1 cellular context compared by ENCODE assay signal in the genomic region with DNA sequence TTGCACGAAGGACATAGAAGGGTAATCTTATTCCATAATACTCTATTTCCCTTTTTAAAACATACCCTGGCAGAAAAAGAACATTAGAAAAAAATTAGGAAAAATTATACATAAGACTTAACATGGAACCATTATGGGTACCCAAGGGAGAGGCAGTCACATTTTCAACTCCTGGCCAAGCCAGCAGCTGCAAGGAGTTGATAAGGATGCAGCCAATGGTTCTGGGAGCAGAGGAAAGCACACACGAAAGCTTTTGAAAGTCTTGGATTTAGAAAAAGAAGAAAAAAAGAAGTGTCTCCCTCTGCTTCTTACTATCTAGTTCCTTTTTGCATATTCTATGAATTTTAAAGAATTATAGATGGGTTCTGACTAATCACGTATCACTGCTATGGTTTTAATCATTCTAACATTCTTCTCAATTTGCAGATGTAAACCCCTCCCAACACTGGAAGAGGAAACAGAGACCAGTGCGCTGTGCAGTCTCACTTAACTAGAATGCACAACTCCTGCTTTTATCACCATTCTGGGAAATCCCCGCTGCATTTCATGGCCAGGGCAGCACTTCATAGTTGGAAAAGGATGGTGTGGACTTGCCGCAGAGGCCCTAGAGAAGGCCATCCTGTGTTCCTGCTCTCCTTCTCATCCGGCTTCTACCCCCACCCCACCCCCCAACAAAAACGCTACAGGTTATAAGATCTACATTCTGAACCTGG.
TF ChIP-seq lines count a peak whose summit lies in the region.

No MANE protein-coding gene starts in this region.

TF ChIP-seq in K562, 482 proteins besides CTCF, POLR2A, EP300 and RAD21 (continued from another document and continues in another):
- TF ChIP-seq, protein P1, sequence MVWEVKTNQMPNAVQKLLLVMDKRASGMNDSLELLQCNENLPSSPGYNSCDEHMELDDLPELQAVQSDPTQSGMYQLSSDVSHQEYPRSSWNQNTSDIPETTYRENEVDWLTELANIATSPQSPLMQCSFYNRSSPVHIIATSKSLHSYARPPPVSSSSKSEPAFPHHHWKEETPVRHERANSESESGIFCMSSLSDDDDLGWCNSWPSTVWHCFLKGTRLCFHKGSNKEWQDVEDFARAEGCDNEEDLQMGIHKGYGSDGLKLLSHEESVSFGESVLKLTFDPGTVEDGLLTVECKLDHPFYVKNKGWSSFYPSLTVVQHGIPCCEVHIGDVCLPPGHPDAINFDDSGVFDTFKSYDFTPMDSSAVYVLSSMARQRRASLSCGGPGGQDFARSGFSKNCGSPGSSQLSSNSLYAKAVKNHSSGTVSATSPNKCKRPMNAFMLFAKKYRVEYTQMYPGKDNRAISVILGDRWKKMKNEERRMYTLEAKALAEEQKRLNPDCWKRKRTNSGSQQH (CRISPR knock-in tag; IDR thresholded peaks at IDR 0.05), result no peak
- no peak for TF ChIP-seq ZNF586 (CRISPR knock-in tag; conservative IDR thresholded peaks at IDR 0.05)
- no peak for TF ChIP-seq NFIX (CRISPR knock-in tag; IDR thresholded peaks at IDR 0.05; ENCODE audit: low read depth)
- TF ChIP-seq, protein P2, sequence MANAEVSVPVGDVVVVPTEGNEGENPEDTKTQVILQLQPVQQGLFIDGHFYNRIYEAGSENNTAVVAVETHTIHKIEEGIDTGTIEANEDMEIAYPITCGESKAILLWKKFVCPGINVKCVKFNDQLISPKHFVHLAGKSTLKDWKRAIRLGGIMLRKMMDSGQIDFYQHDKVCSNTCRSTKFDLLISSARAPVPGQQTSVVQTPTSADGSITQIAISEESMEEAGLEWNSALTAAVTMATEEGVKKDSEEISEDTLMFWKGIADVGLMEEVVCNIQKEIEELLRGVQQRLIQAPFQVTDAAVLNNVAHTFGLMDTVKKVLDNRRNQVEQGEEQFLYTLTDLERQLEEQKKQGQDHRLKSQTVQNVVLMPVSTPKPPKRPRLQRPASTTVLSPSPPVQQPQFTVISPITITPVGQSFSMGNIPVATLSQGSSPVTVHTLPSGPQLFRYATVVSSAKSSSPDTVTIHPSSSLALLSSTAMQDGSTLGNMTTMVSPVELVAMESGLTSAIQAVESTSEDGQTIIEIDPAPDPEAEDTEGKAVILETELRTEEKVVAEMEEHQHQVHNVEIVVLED (CRISPR knock-in tag; IDR thresholded peaks at IDR 0.05), result no peak
- TF ChIP-seq XRCC4 (IDR thresholded peaks at IDR 0.05; ENCODE audit: extremely low read depth, insufficient read depth, insufficient read length), result no peak
- TF ChIP-seq KDM5B (IDR thresholded peaks at IDR 0.05; ENCODE audit: insufficient replicate concordance, low read depth, low read length), result no peak
- TF ChIP-seq, protein P3, sequence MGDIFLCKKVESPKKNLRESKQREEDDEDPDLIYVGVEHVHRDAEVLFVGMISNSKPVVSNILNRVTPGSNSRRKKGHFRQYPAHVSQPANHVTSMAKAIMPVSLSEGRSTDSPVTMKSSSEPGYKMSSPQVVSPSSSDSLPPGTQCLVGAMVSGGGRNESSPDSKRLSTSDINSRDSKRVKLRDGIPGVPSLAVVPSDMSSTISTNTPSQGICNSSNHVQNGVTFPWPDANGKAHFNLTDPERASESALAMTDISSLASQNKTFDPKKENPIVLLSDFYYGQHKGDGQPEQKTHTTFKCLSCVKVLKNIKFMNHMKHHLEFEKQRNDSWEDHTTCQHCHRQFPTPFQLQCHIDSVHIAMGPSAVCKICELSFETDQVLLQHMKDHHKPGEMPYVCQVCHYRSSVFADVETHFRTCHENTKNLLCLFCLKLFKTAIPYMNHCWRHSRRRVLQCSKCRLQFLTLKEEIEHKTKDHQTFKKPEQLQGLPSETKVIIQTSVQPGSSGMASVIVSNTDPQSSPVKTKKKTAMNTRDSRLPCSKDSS (IDR thresholded peaks at IDR 0.05; ENCODE audit: low read depth, partially characterized antibody), result no peak
- no peak for TF ChIP-seq ZNF695 (CRISPR knock-in tag; IDR thresholded peaks at IDR 0.05)
- TF ChIP-seq KHSRP (IDR thresholded peaks at IDR 0.05), result no peak
- TF ChIP-seq LEF1 (IDR thresholded peaks at IDR 0.05), result peak; percentile 62; the same call in 1 of the 2 replicates
- TF ChIP-seq RBM17 (IDR thresholded peaks at IDR 0.05; ENCODE audit: borderline replicate concordance, low read depth, low read length), result no peak
- TF ChIP-seq PCBP1 (IDR thresholded peaks at IDR 0.05; ENCODE audit: low read depth, low read length, poor library complexity, severe bottlenecking), result no peak
- no peak for TF ChIP-seq PRDM10 (IDR thresholded peaks at IDR 0.05; ENCODE audit: partially characterized antibody)
- TF ChIP-seq TAF1 (IDR thresholded peaks at IDR 0.05; ENCODE audit: control insufficient read depth, extremely low read depth, insufficient read depth, low read length, severe bottlenecking), result no peak
- TF ChIP-seq, protein P4, sequence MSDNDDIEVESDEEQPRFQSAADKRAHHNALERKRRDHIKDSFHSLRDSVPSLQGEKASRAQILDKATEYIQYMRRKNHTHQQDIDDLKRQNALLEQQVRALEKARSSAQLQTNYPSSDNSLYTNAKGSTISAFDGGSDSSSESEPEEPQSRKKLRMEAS (CRISPR knock-in tag; IDR thresholded peaks at IDR 0.05), result no peak
- TF ChIP-seq ZNF224 (CRISPR knock-in tag; IDR thresholded peaks at IDR 0.05), result no peak
- no peak for TF ChIP-seq TEAD1 (CRISPR knock-in tag; IDR thresholded peaks at IDR 0.05)
- TF ChIP-seq, protein P5, sequence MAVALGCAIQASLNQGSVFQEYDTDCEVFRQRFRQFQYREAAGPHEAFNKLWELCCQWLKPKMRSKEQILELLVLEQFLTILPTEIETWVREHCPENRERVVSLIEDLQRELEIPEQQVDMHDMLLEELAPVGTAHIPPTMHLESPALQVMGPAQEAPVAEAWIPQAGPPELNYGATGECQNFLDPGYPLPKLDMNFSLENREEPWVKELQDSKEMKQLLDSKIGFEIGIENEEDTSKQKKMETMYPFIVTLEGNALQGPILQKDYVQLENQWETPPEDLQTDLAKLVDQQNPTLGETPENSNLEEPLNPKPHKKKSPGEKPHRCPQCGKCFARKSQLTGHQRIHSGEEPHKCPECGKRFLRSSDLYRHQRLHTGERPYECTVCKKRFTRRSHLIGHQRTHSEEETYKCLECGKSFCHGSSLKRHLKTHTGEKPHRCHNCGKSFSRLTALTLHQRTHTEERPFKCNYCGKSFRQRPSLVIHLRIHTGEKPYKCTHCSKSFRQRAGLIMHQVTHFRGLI (CRISPR knock-in tag; IDR thresholded peaks at IDR 0.05), result no peak
- TF ChIP-seq TEAD4 (IDR thresholded peaks at IDR 0.05; ENCODE audit: low read length), result peak; percentile 85
- no peak for TF ChIP-seq TEAD4 (CRISPR knock-in tag; IDR thresholded peaks at IDR 0.05; ENCODE audit: borderline replicate concordance)
- TF ChIP-seq IRF2 (CRISPR knock-in tag; IDR thresholded peaks at IDR 0.05), result no peak
- TF ChIP-seq, protein P6, sequence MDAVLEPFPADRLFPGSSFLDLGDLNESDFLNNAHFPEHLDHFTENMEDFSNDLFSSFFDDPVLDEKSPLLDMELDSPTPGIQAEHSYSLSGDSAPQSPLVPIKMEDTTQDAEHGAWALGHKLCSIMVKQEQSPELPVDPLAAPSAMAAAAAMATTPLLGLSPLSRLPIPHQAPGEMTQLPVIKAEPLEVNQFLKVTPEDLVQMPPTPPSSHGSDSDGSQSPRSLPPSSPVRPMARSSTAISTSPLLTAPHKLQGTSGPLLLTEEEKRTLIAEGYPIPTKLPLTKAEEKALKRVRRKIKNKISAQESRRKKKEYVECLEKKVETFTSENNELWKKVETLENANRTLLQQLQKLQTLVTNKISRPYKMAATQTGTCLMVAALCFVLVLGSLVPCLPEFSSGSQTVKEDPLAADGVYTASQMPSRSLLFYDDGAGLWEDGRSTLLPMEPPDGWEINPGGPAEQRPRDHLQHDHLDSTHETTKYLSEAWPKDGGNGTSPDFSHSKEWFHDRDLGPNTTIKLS (IDR thresholded peaks at IDR 0.05; ENCODE audit: borderline replicate concordance, low read depth), result no peak
- TF ChIP-seq SPI1 (IDR thresholded peaks at IDR 0.05; ENCODE audit: borderline replicate concordance, low read depth, low read length), result no peak
- no peak for TF ChIP-seq CAMTA2 (CRISPR knock-in tag; conservative IDR thresholded peaks at IDR 0.05)
- no peak for TF ChIP-seq RFX7 (CRISPR knock-in tag; IDR thresholded peaks at IDR 0.05)
- no peak for TF ChIP-seq EGR1 (conservative IDR thresholded peaks at IDR 0.05)
- no peak for TF ChIP-seq ZNF124 (CRISPR knock-in tag; IDR thresholded peaks at IDR 0.05)
- peak; percentile 80 for TF ChIP-seq FOXM1 (IDR thresholded peaks at IDR 0.05; ENCODE audit: low read depth)
- TF ChIP-seq FOXM1 (CRISPR knock-in tag; IDR thresholded peaks at IDR 0.05; ENCODE audit: low read depth), result no peak
- TF ChIP-seq, protein P7, sequence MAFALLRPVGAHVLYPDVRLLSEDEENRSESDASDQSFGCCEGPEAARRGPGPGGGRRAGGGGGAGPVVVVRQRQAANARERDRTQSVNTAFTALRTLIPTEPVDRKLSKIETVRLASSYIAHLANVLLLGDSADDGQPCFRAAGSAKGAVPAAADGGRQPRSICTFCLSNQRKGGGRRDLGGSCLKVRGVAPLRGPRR (CRISPR knock-in tag; IDR thresholded peaks at IDR 0.05), result no peak
- TF ChIP-seq, protein P8, sequence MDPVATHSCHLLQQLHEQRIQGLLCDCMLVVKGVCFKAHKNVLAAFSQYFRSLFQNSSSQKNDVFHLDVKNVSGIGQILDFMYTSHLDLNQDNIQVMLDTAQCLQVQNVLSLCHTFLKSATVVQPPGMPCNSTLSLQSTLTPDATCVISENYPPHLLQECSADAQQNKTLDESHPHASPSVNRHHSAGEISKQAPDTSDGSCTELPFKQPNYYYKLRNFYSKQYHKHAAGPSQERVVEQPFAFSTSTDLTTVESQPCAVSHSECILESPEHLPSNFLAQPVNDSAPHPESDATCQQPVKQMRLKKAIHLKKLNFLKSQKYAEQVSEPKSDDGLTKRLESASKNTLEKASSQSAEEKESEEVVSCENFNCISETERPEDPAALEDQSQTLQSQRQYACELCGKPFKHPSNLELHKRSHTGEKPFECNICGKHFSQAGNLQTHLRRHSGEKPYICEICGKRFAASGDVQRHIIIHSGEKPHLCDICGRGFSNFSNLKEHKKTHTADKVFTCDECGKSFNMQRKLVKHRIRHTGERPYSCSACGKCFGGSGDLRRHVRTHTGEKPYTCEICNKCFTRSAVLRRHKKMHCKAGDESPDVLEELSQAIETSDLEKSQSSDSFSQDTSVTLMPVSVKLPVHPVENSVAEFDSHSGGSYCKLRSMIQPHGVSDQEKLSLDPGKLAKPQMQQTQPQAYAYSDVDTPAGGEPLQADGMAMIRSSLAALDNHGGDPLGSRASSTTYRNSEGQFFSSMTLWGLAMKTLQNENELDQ (CRISPR knock-in tag; IDR thresholded peaks at IDR 0.05; ENCODE audit: borderline replicate concordance), result no peak
- TF ChIP-seq, protein P9, sequence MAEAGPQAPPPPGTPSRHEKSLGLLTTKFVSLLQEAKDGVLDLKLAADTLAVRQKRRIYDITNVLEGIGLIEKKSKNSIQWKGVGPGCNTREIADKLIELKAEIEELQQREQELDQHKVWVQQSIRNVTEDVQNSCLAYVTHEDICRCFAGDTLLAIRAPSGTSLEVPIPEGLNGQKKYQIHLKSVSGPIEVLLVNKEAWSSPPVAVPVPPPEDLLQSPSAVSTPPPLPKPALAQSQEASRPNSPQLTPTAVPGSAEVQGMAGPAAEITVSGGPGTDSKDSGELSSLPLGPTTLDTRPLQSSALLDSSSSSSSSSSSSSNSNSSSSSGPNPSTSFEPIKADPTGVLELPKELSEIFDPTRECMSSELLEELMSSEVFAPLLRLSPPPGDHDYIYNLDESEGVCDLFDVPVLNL (CRISPR knock-in tag; IDR thresholded peaks at IDR 0.05; ENCODE audit: low read depth), result no peak
- TF ChIP-seq DDX20 (tag; IDR thresholded peaks at IDR 0.05; ENCODE audit: low read depth), result no peak
- no peak for TF ChIP-seq HES1 (IDR thresholded peaks at IDR 0.05; ENCODE audit: low read depth)
- TF ChIP-seq, protein P10, sequence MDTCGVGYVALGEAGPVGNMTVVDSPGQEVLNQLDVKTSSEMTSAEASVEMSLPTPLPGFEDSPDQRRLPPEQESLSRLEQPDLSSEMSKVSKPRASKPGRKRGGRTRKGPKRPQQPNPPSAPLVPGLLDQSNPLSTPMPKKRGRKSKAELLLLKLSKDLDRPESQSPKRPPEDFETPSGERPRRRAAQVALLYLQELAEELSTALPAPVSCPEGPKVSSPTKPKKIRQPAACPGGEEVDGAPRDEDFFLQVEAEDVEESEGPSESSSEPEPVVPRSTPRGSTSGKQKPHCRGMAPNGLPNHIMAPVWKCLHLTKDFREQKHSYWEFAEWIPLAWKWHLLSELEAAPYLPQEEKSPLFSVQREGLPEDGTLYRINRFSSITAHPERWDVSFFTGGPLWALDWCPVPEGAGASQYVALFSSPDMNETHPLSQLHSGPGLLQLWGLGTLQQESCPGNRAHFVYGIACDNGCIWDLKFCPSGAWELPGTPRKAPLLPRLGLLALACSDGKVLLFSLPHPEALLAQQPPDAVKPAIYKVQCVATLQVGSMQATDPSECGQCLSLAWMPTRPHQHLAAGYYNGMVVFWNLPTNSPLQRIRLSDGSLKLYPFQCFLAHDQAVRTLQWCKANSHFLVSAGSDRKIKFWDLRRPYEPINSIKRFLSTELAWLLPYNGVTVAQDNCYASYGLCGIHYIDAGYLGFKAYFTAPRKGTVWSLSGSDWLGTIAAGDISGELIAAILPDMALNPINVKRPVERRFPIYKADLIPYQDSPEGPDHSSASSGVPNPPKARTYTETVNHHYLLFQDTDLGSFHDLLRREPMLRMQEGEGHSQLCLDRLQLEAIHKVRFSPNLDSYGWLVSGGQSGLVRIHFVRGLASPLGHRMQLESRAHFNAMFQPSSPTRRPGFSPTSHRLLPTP (IDR thresholded peaks at IDR 0.05; ENCODE audit: borderline replicate concordance, extremely low read depth, insufficient read length), result no peak
- no peak for TF ChIP-seq MAFK (IDR thresholded peaks at IDR 0.05; ENCODE audit: low read length)
